In genomic region chr16:50024684-50025543, GRCh38 we compare ENCODE assay signal across 8 cellular contexts. TPM values are rescaled to one million over a fixed set of nuclear protein-coding genes. Genes with fewer than 3 reads are reported as not detected.
DNase-seq lines count a peak whose midpoint lies in the region; ATAC-seq and TF ChIP-seq lines count a peak whose summit lies in the region.

TSS of gene CNEP1R1 (plus strand) at chr16:50025225. CDS start at chr16:50025316, 91 bp downstream.

- intact Hi-C loops in mucosa of descending colon (cut with DNase I, micrococcal nuclease) = loop anchor here in 1 of 2 donors (5.0 kb wide), 1 partner anchor 642 kb away; no protein-coding TSS in a partner anchor

- H3K4me1 Mint-ChIP-seq in IgD-negative memory B cell = peaks cover 16 to 20% (median 19%) of the 10 kb centered on the region in 3 donors

- H3K27me3 Mint-ChIP-seq in IgD-negative memory B cell = no peaks in the 10 kb centered on the region

- H3K36me3 Mint-ChIP-seq in IgD-negative memory B cell = no peaks in the 10 kb centered on the region

- H3K36me3 ChIP-seq in mucosa of descending colon (ENCODE audit: low read depth) = no peaks in the 10 kb centered on the region

- H3K4me3 Mint-ChIP-seq in IgD-negative memory B cell = peak within 1 kb of the TSS; percentile 83 to 99 (median 92)

- TF ChIP-seq CTCF in epithelial cell of esophagus (IDR thresholded peaks at IDR 0.05; ENCODE audit: insufficient read depth, low read depth, low read length, missing control alignments) = peak; percentile 100
- TF ChIP-seq CTCF in mucosa of descending colon (IDR thresholded peaks at IDR 0.05) = peak; percentile 100

- DNase-seq in DMS53 (lab: John Stamatoyannopoulos, UW) (peak; percentile 98), OCI-M1 (lab: John Stamatoyannopoulos, UW) (peak; percentile 96), activated T-cell treated with anti-CD3 and anti-CD28 coated beads for 24 hours (ENCODE audit: low read depth) (peak; percentile 92), epithelial cell of esophagus (ENCODE audit: low read depth) (peak; percentile 97), mucosa of descending colon (peak; percentile 94 to 96 (median 96))
- peak; percentile 86 for DNase-seq in stimulated activated CD8-positive, alpha-beta memory T cell treated with anti-CD3 and anti-CD28 coated beads, Interleukin-4, amount 100 ng/mL, for 24 hours (ENCODE audit: low read depth)

- no peaks in the 10 kb centered on the region for H3K9me3 ChIP-seq in mucosa of descending colon

- no peaks in the 10 kb centered on the region for H3K9me3 Mint-ChIP-seq in IgD-negative memory B cell

- H3K27ac Mint-ChIP-seq in IgD-negative memory B cell = peak within 1 kb of the TSS; percentile 58 to 95 (median 64)

- peaks cover 17% of the 10 kb centered on the region for H3K4me1 ChIP-seq in mucosa of descending colon (ENCODE audit: low read depth)

- peak; percentile 98 for ATAC-seq in GM21529 (IDR thresholded peaks at IDR 0.05; ENCODE audit: unreplicated experiment)
- peak; percentile 100 for ATAC-seq in mucosa of descending colon

- peak within 1 kb of the TSS; percentile 91 for H3K4me3 ChIP-seq in epithelial cell of esophagus (ENCODE audit: low read length)
- H3K4me3 ChIP-seq in mucosa of descending colon = peak within 1 kb of the TSS; percentile 88

RNA-seq across cellular contexts. Expression of gene CNEP1R1, which starts in this region (rescaled TPM):
- 13.4 TPM for polyA plus RNA-seq in IgD-negative memory B cell
- total RNA-seq in mucosa of descending colon = 10 to 100 TPM; 19.3 to 20.8 (median 20.3) TPM

Comparison
In these comparisons a context has a peak if more than half of its experiments do, and no peak if none do; other contexts are left out.
1. Peak in every context shown above with its lines: DNase-seq, ATAC-seq and H3K4me3 ChIP-seq.